Comparison of ENCODE assay signal across 8 cellular contexts in genomic region chr6:26956601-26957184, GRCh38.
DNase-seq lines count a peak whose midpoint lies in the region; ATAC-seq, FAIRE-seq and TF ChIP-seq lines count a peak whose summit lies in the region.
"Not testable (repeated sequence)": the region's sequence is repeated elsewhere in the genome, so short reads cannot be mapped to it uniquely, and the experiment has no call there.

No MANE protein-coding gene starts in this region.

- BruUV-seq in Panc1 (replicated peaks; lab: Mats Ljungman, UMichigan) = not testable (repeated sequence)

- H4K20me1 ChIP-seq in keratinocyte (ENCODE audit: control insufficient read depth, extremely low read depth, insufficient read depth, low read length) = not testable (repeated sequence)

- dilution Hi-C loops in keratinocyte (cut with MboI; ENCODE audit: extremely low pct_ligation_motif_present, low sequenced_read_pairs) = not testable (repeated sequence)

- not testable (repeated sequence) for H3K36me3 ChIP-seq in ES-I3 (ENCODE audit: insufficient read depth, low read length); Panc1 (ENCODE audit: control insufficient read depth, insufficient read depth, low read length); keratinocyte (ENCODE audit: control insufficient read depth in 2 of 2, extremely low read depth in 1 of 2, insufficient read depth in 2 of 2, low read length in 2 of 2)

- H3K4me3 ChIP-seq in Panc1 (ENCODE audit: low read depth in 2 of 2, low read length in 2 of 2) (peak overlapping the region; percentile 49 to 61), keratinocyte (ENCODE audit: control insufficient read depth in 2 of 3, extremely low read depth in 1 of 3, insufficient read depth in 2 of 3, low read depth in 1 of 3, low read length in 3 of 3) (peak overlapping the region; percentile 35 to 64 (median 55))

- H3K9me1 ChIP-seq in keratinocyte (ENCODE audit: control insufficient read depth, extremely low read depth, insufficient read depth, low read length) = not testable (repeated sequence)

- H3K4me1 ChIP-seq in ES-I3 (ENCODE audit: insufficient read depth, low read length); Panc1 (ENCODE audit: control insufficient read depth, insufficient read depth, low read length); keratinocyte (ENCODE audit: control insufficient read depth, extremely low read depth, insufficient read depth, low read length): not testable (repeated sequence)

- not testable (repeated sequence) for H3K79me2 ChIP-seq in keratinocyte (ENCODE audit: control insufficient read depth, insufficient read depth, low read length)

- CTCF ChIA-PET in Panc1 (lab: Charles Lee) = interaction anchor here (1.5 kb wide), 1 partner anchor 122 kb away, joined by 4 read pairs; no protein-coding TSS in a partner anchor

- H3K27me3 ChIP-seq in Panc1 (ENCODE audit: control insufficient read depth, insufficient read depth, low read length); keratinocyte (ENCODE audit: control insufficient read depth, extremely low read depth, insufficient read depth, low read length): not testable (repeated sequence)

- not testable (repeated sequence) for H2AFZ ChIP-seq in keratinocyte (ENCODE audit: control insufficient read depth, low read length)

- H3K27ac ChIP-seq in Panc1 (ENCODE audit: low read length) (peak overlapping the region; percentile 75), temporal lobe (ENCODE audit: low read depth, low read length) (peak overlapping the region; percentile 50)
- H3K27ac ChIP-seq in keratinocyte (ENCODE audit: control insufficient read depth, insufficient read depth, low read length) = not testable (repeated sequence)

- POLR2A ChIA-PET in Panc1 (lab: Charles Lee) = not testable (repeated sequence)

- in situ Hi-C loops in Panc1 (cut with HindIII; ENCODE audit: low pct_unique_long_range_greater_than_20kb, low sequenced_read_pairs) = not testable (repeated sequence)

- peak; percentile 76 for DNase-seq in M059J (ENCODE audit: low read depth)
- peak; percentile 15 for DNase-seq in Panc1 (ENCODE audit: low read depth, low spot score)
- DNase-seq in activated CD8-positive, alpha-beta memory T cell treated with anti-CD3 and anti-CD28 coated beads for 4 hours (ENCODE audit: low read depth in 2 of 2) = peak; percentile 63 to 68
- DNase-seq in cortex of kidney (lab: John Stamatoyannopoulos, UW) = peak; percentile 9
- DNase-seq in keratinocyte (ENCODE audit: low read depth, low spot score) = not testable (repeated sequence)
- peak; percentile 60 for DNase-seq in retina

- FAIRE-seq in keratinocyte (lab: Jason Lieb, UNC) = not testable (repeated sequence)

- not testable (repeated sequence) for H3K4me2 ChIP-seq in keratinocyte (ENCODE audit: control insufficient read depth, extremely low read depth, insufficient read depth, low read depth, low read length)

- peak; percentile 96 for ATAC-seq in Panc1

- H3K9ac ChIP-seq in ES-I3 (ENCODE audit: low read depth, low read length) = peak overlapping the region; percentile 54; the same call in 1 of the 2 replicates
- peak overlapping the region; percentile 65 for H3K9ac ChIP-seq in keratinocyte (ENCODE audit: control insufficient read depth, extremely low read depth, insufficient read depth, low read length)

- not testable (repeated sequence) for H3K9me3 ChIP-seq in ES-I3 (ENCODE audit: control insufficient read depth, insufficient read depth, low read length); Panc1 (ENCODE audit: control insufficient read depth, insufficient read depth, low read depth, low read length); keratinocyte (ENCODE audit: control insufficient read depth, low read depth, low read length)

- intact Hi-C loops in Panc1 (cut with micrococcal nuclease; ENCODE audit: unreplicated experiment) = not testable (repeated sequence)

- TF ChIP-seq CTCF in Panc1 (IDR thresholded peaks at IDR 0.05) = peak; percentile 84
- peak in 1 of 3 experiments; percentile 51 for TF ChIP-seq CTCF in keratinocyte (optimal IDR thresholded peaks at IDR 0.05 in 1 of 3, IDR thresholded peaks at IDR 0.05 in 1 of 3, conservative IDR thresholded peaks at IDR 0.05 in 1 of 3; ENCODE audit: extremely low read depth in 1 of 3, insufficient read depth in 2 of 3, low read length in 3 of 3)
